1 cellular context compared by ENCODE assay signal in the genomic region with DNA sequence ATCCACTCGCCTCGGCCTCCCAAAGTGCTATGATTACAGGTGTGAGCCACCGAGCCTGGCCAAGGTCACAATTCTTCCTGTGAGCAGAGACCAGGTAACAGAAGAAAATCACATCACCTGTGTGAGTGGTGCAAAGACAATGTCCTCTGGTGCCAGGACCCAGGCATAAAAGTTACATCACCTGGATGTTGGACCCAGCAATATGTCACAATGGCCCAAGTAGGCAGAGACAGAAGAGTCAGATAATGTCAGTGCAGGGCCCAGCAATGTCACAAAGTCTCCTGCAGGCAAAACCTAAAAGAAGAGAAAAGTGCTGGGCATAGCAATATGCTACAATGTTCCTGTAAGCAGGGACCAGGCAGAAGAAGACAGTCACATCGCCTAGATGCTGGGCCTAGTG.
TF ChIP-seq lines count a peak whose summit lies in the region.

No MANE protein-coding gene starts in this region.

TF ChIP-seq in liver, 16 proteins besides CTCF, POLR2A, EP300 and RAD21:
- peak; percentile 66 for TF ChIP-seq HNF4A (conservative IDR thresholded peaks at IDR 0.05)
- peak in 1 of 2 donors; percentile 38 for TF ChIP-seq RXRA (IDR thresholded peaks at IDR 0.05)
- TF ChIP-seq, protein P1, sequence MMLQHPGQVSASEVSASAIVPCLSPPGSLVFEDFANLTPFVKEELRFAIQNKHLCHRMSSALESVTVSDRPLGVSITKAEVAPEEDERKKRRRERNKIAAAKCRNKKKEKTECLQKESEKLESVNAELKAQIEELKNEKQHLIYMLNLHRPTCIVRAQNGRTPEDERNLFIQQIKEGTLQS (IDR thresholded peaks at IDR 0.05) = no peak
